17 cellular contexts compared by ENCODE assay signal in the genomic region with DNA sequence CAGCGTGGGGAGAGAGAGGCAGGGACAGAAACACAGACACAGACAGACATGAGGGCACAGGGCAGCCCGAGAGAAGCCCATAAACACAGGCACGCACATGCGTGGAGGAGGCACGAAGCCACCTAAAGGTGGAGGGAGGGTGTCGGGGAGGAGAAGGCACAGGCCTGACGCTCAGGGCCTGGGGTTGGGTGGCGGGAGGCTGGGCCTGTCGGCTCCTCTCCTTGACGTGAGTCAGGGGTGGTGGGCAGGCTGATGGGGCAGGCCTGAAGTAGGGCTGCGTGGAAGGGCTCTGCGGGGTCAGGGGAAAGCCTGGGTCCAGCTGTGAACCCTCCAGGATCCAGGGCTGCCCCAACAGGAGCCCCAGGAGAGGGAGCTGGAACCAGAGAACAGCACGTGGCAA.
DNase-seq lines count a peak whose midpoint lies in the region; ATAC-seq and TF ChIP-seq lines count a peak whose summit lies in the region.
"Had no signal": no experiment of that assay in that cellular context is flagged by ENCODE, and none has a peak within 500 bp of the region (broad histone marks: within the 10 kb centered on the region; RNA-seq: fewer than 3 reads in every experiment).

No MANE protein-coding gene starts in this region.

- H3K79me2 ChIP-seq in H9 (ENCODE audit: insufficient read depth, low read length) = no peaks in the 10 kb centered on the region

- no peak overlapping the region for H2BK12ac ChIP-seq in H9 (ENCODE audit: insufficient read length, low read depth, low read length)

- H3K14ac ChIP-seq in H9 (ENCODE audit: insufficient read depth, low read length) = no peak overlapping the region; the same call in 1 of the 2 replicates

- H3K9ac ChIP-seq in BLaER1 treated with 17β-estradiol and CSF1 and Interleukin-3, amounts not matched to agents 10 nM and 100 nM = peak overlapping the region in 9 of 11 experiments; percentile 37 to 80 (median 71); a peak in 16 of 22 replicates
- H3K9ac ChIP-seq in H9 (ENCODE audit: extremely low read depth, insufficient read length, low read length) = no peak overlapping the region
- peak overlapping the region; percentile 13 for H3K9ac ChIP-seq in mucosa of stomach (ENCODE audit: low read length)

- no peak overlapping the region for H4K91ac ChIP-seq in H9 (ENCODE audit: insufficient read length, low read depth, low read length)

- no peaks in the 10 kb centered on the region for H3K36me3 Mint-ChIP-seq in H9 (ENCODE audit: insufficient read depth in 1 of 3, low read depth in 3 of 3)
- no peaks in the 10 kb centered on the region for H3K36me3 Mint-ChIP-seq in activated naive CD8-positive, alpha-beta T cell treated with anti-CD3 and anti-CD28 coated beads, Interleukin-2, amount 50 U/mL, for 24 hours (ENCODE audit: low read depth)

- no peaks in the 10 kb centered on the region for H3K27me3 ChIP-seq in BLaER1 treated with 17β-estradiol and CSF1 and Interleukin-3, amounts not matched to agents 10 nM and 100 nM
- peaks cover 2% of the 10 kb centered on the region; the same call in 1 of the 2 replicates for H3K27me3 ChIP-seq in H9 (ENCODE audit: insufficient read depth, low read length)
- no peaks in the 10 kb centered on the region for H3K27me3 ChIP-seq in mucosa of stomach (ENCODE audit: control insufficient read depth, insufficient read depth, low read length)

- no peak overlapping the region for H2BK5ac ChIP-seq in H9 (ENCODE audit: insufficient read length, low read length)

- no peak for ATAC-seq in activated naive CD8-positive, alpha-beta T cell treated with anti-CD3 and anti-CD28 coated beads, Interleukin-2, amount 50 U/mL, for 24 hours
- no peak for ATAC-seq in sciatic nerve
- ATAC-seq: HCT116 had no signal

- no peak overlapping the region for H2BK15ac ChIP-seq in H9 (ENCODE audit: low read depth, low read length)

- WGBS in H9 (ENCODE audit: extremely low coverage, insufficient read length, low lambda C conversion rate) = no CpG with 5 or more reads among the region's 13 CpGs

- peaks cover 0 to 26% (median 7%) of the 10 kb centered on the region in 11 experiments; a peak in 9 of 22 replicates for H3K9me3 ChIP-seq in BLaER1 treated with 17β-estradiol and CSF1 and Interleukin-3, amounts not matched to agents 10 nM and 100 nM (replicated peaks in 1 of 11)
- H3K9me3 ChIP-seq in H9 (ENCODE audit: control insufficient read depth, low read depth, low read length) (no peaks in the 10 kb centered on the region), mucosa of stomach (ENCODE audit: control insufficient read depth, low read length) (no peaks in the 10 kb centered on the region)
- H3K9me3 ChIP-seq: esophagus muscularis mucosa, psoas muscle had no signal

- H3K79me1 ChIP-seq in H9 (ENCODE audit: insufficient read depth, low read depth, low read length, poor library complexity, severe bottlenecking) = no peaks in the 10 kb centered on the region

- H3K4me1 ChIP-seq in BLaER1 treated with 17β-estradiol and CSF1 and Interleukin-3, amounts not matched to agents 10 nM and 100 nM = peaks cover 51 to 77% (median 61%) of the 10 kb centered on the region in 10 experiments
- peaks cover 2% of the 10 kb centered on the region; the same call in 1 of the 2 replicates for H3K4me1 ChIP-seq in H9 (ENCODE audit: insufficient read depth, low read length)
- H3K4me1 ChIP-seq in mucosa of stomach (ENCODE audit: control insufficient read depth, insufficient read depth, low read length) = peaks cover 37% of the 10 kb centered on the region
- H3K4me1 ChIP-seq: psoas muscle had no signal

- peak overlapping the region in 1 of 3 experiments; percentile 0; a peak in 1 of 7 replicates for H3K27ac Mint-ChIP-seq in H9
- peak overlapping the region; percentile 24 for H3K27ac Mint-ChIP-seq in activated naive CD8-positive, alpha-beta T cell treated with anti-CD3 and anti-CD28 coated beads, Interleukin-2, amount 50 U/mL, for 24 hours

- peaks cover 21% of the 10 kb centered on the region for H3K27me3 Mint-ChIP-seq in H9 (ENCODE audit: low read depth)
- peaks cover 13% of the 10 kb centered on the region for H3K27me3 Mint-ChIP-seq in activated naive CD8-positive, alpha-beta T cell treated with anti-CD3 and anti-CD28 coated beads, Interleukin-2, amount 50 U/mL, for 24 hours

- H4K8ac ChIP-seq in H9 (replicated peaks; ENCODE audit: insufficient read length, low read depth, low read length) = no peak overlapping the region

- H2BK120ac ChIP-seq in H9 (ENCODE audit: low read depth, low read length, poor library complexity, severe bottlenecking) = no peak overlapping the region

- H3K18ac ChIP-seq in H9 (ENCODE audit: insufficient read length, low read depth, low read length) = peak overlapping the region; percentile 7

- no peak overlapping the region for H3K4ac ChIP-seq in H9 (ENCODE audit: low read depth, low read length)

- H3K27ac ChIP-seq in BLaER1 treated with 17β-estradiol and CSF1 and Interleukin-3, amounts not matched to agents 10 nM and 100 nM = peak overlapping the region in 10 of 11 experiments; percentile 9 to 95 (median 87); a peak in 19 of 22 replicates
- no peak overlapping the region for H3K27ac ChIP-seq in H9 (ENCODE audit: insufficient read length, low read depth, low read length)
- H3K27ac ChIP-seq: esophagus muscularis mucosa, psoas muscle had no signal

- no peaks in the 10 kb centered on the region; a peak in 2 of 5 replicates for H3K9me3 Mint-ChIP-seq in H9
- no peaks in the 10 kb centered on the region for H3K9me3 Mint-ChIP-seq in activated naive CD8-positive, alpha-beta T cell treated with anti-CD3 and anti-CD28 coated beads, Interleukin-2, amount 50 U/mL, for 24 hours

- no peak overlapping the region for H3K56ac ChIP-seq in H9 (ENCODE audit: insufficient read length, low read depth, low read length)

- TF ChIP-seq CTCF in H9 (conservative IDR thresholded peaks at IDR 0.05) = no peak

- no peak overlapping the region for H2BK20ac ChIP-seq in H9 (ENCODE audit: low read depth, low read length, poor library complexity, severe bottlenecking)

- H3T11ph ChIP-seq in H9 (ENCODE audit: low read length) = no peak overlapping the region

- no peak overlapping the region for H2AFZ ChIP-seq in H9 (ENCODE audit: low read length)

- intact Hi-C loops in sciatic nerve (cut with DNase I) = no loop called here

- no peak for DNase-seq in H9
- no peak for DNase-seq in activated naive CD8-positive, alpha-beta T cell treated with anti-CD3 and anti-CD28 coated beads, Interleukin-2, amount 50 U/mL, for 24 hours
- no peak for DNase-seq in DMS53 (lab: John Stamatoyannopoulos, UW)
- DNase-seq in NCI-H345 (lab: John Stamatoyannopoulos, UW) = no peak
- no peak for DNase-seq in sciatic nerve (ENCODE audit: low spot score)
- DNase-seq: activated CD4-positive, CD25-positive, alpha-beta regulatory T cell treated with anti-CD3 and anti-CD28 coated beads, Interleukin-2, amount 50 U/mL, for 72 hours; activated naive CD4-positive, alpha-beta T cell treated with anti-CD3 and anti-CD28 coated beads, Interleukin-2, amount 50 U/mL, for 16 hours; central memory CD4-positive, alpha-beta T cell; NCI-H187 treated with DMSO at 0.1 percent for 48 hours; NCI-H446; small intestine; stimulated activated CD4-positive, alpha-beta T cell treated with anti-CD3 and anti-CD28 coated beads, Interleukin-4, amount 100 ng/mL, for 1 hour had no signal

- no peak overlapping the region for H4K5ac ChIP-seq in H9 (ENCODE audit: insufficient read length, low read depth, low read length)

- peaks cover 35 to 51% of the 10 kb centered on the region in 2 experiments for H3K4me1 Mint-ChIP-seq in H9
- peaks cover 4% of the 10 kb centered on the region for H3K4me1 Mint-ChIP-seq in activated naive CD8-positive, alpha-beta T cell treated with anti-CD3 and anti-CD28 coated beads, Interleukin-2, amount 50 U/mL, for 24 hours

- H3K4me2 ChIP-seq in BLaER1 treated with 17β-estradiol and CSF1 and Interleukin-3, amounts not matched to agents 10 nM and 100 nM = peak overlapping the region; percentile 70 to 92 (median 81)
- H3K4me2 ChIP-seq in H9 (ENCODE audit: insufficient read depth, insufficient read length, low read length) = no peak overlapping the region

- no peaks in the 10 kb centered on the region for H4K20me1 ChIP-seq in BLaER1 treated with 17β-estradiol and CSF1 and Interleukin-3, amounts not matched to agents 10 nM and 100 nM
- H4K20me1 ChIP-seq in H9 (ENCODE audit: control insufficient read depth, insufficient read depth, insufficient read length) = no peaks in the 10 kb centered on the region

- H3K4me3 Mint-ChIP-seq in H9 = no peak overlapping the region
- H3K4me3 Mint-ChIP-seq in activated naive CD8-positive, alpha-beta T cell treated with anti-CD3 and anti-CD28 coated beads, Interleukin-2, amount 50 U/mL, for 24 hours = no peak overlapping the region

- H3K23me2 ChIP-seq in H9 (ENCODE audit: insufficient read length, low read depth, low read length, poor library complexity, severe bottlenecking) = no peaks in the 10 kb centered on the region

- no peaks in the 10 kb centered on the region for H3K36me3 ChIP-seq in BLaER1 treated with 17β-estradiol and CSF1 and Interleukin-3, amounts not matched to agents 10 nM and 100 nM
- H3K36me3 ChIP-seq in mucosa of stomach (ENCODE audit: control insufficient read depth, insufficient read depth, low read length) = no peaks in the 10 kb centered on the region
- H3K36me3 ChIP-seq: esophagus muscularis mucosa had no signal

- no peak overlapping the region for H3K23ac ChIP-seq in H9 (ENCODE audit: insufficient read length, low read depth, low read length)

- H2AK5ac ChIP-seq in H9 (ENCODE audit: insufficient read length, low read length) = no peak overlapping the region

- no peak overlapping the region; a peak in 1 of 20 replicates for H3K4me3 ChIP-seq in BLaER1 treated with 17β-estradiol and CSF1 and Interleukin-3, amounts not matched to agents 10 nM and 100 nM
- no peak overlapping the region for H3K4me3 ChIP-seq in mucosa of stomach (ENCODE audit: low read length)
- H3K4me3 ChIP-seq: esophagus muscularis mucosa, psoas muscle had no signal
